ENCODE assay signal across 19 cellular contexts in the genomic region with DNA sequence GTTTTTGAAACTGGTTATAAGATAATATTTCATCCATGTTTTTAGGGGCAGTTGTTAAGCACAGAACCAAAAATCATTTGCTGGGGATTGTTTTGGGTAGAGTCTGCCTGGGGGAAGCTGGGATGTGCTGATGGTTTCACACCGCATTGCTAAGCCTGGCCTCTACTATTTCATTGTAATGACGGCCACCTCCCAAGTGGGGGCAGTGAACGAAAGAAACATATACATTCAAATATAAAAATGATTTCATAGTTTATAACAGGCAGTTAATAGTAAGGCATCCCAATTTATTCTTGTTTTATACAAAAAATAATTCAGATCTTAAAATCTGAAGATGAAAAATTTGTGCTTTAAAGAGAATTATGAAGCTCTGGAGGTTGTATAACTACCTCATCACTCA.
A peak's percentile ranks its signal among the peaks of the same experiment; 100 is the strongest.
DNase-seq lines count a peak whose midpoint lies in the region; ATAC-seq and TF ChIP-seq lines count a peak whose summit lies in the region.
"Had no signal": no experiment of that assay in that cellular context is flagged by ENCODE, and none has a peak within 500 bp of the region (broad histone marks: within the 10 kb centered on the region; RNA-seq: fewer than 3 reads in every experiment).

No MANE protein-coding gene starts in this region.

- intact Hi-C loops in heart right ventricle (cut with DNase I) = no loop called here

- no peaks in the 10 kb centered on the region for H3K36me3 ChIP-seq in OCI-LY3 (replicated peaks; ENCODE audit: low read depth, low read length)
- no peaks in the 10 kb centered on the region for H3K36me3 ChIP-seq in heart right ventricle
- H3K36me3 ChIP-seq: stomach had no signal

- H3K27ac ChIP-seq in AG04450 (ENCODE audit: low read depth, low read length) (no peak overlapping the region), OCI-LY3 (ENCODE audit: low read length) (no peak overlapping the region), heart right ventricle (no peak overlapping the region)
- H3K27ac ChIP-seq: body of pancreas, stomach had no signal

- H3K79me2 ChIP-seq in OCI-LY3 (ENCODE audit: low read length) = no peaks in the 10 kb centered on the region

- H3K4me3 ChIP-seq in AG04450 (ENCODE audit: low read depth, low read length) (no peak overlapping the region), OCI-LY3 (ENCODE audit: low read length) (no peak overlapping the region), heart right ventricle (no peak overlapping the region)
- H3K4me3 ChIP-seq: body of pancreas, stomach had no signal

- CTCF ChIA-PET in AG04450 (lab: Charles Lee) = interaction anchor here (0.6 to 1.9 kb wide), 2 partner anchors 243 to 1909 kb away, joined by 5 to 6 read pairs; no protein-coding TSS in a partner anchor

- H3K9me3 ChIP-seq in AG04450 (ENCODE audit: control insufficient read depth, insufficient read depth, low read length) (no peaks in the 10 kb centered on the region), OCI-LY3 (ENCODE audit: insufficient read depth, low read length) (no peaks in the 10 kb centered on the region), heart right ventricle (no peaks in the 10 kb centered on the region)
- H3K9me3 ChIP-seq: body of pancreas, stomach had no signal

- DNase-seq in AG04450 (ENCODE audit: low read depth, low spot score) (no peak), hepatic stellate cell (ENCODE audit: low spot score) (peak; percentile 1), NCI-H524 treated with DMSO at 0.1 percent for 48 hours (lab: John Stamatoyannopoulos, UW) (no peak), heart right ventricle (no peak), NCI-H748 treated with DMSO at 0.1 percent for 48 hours (lab: John Stamatoyannopoulos, UW) (no peak)
- DNase-seq: activated CD4-positive, alpha-beta T cell treated with anti-CD3 and anti-CD28 coated beads for 36 hours; activated naive CD4-positive, alpha-beta T cell treated with anti-CD3 and anti-CD28 coated beads for 36 hours; body of pancreas; islet precursor cell; NCI-H1417 treated with DMSO at 0.1 percent for 48 hours; NCI-H2227 treated with DMSO at 0.1 percent for 48 hours; nephron progenitor cell; retina; SHP77 treated with DMSO at 0.1 percent for 48 hours; stomach; T1000 had no signal

- TF ChIP-seq CTCF in AG04450 (IDR thresholded peaks at IDR 0.05; ENCODE audit: low read depth, low read length) = peak; percentile 14; the same call in 1 of the 2 replicates
- peak; percentile 5; the same call in 1 of the 2 replicates for TF ChIP-seq CTCF in OCI-LY3 (IDR thresholded peaks at IDR 0.05; ENCODE audit: low read depth, low read length)
- TF ChIP-seq CTCF in heart right ventricle (IDR thresholded peaks at IDR 0.05) = no peak

- no peaks in the 10 kb centered on the region for H4K20me1 ChIP-seq in OCI-LY3 (ENCODE audit: insufficient read depth, low read length)

- no peaks in the 10 kb centered on the region for H3K27me3 ChIP-seq in AG04450 (ENCODE audit: control insufficient read depth, insufficient read depth, low read length)
- H3K27me3 ChIP-seq in OCI-LY3 (ENCODE audit: low read depth, low read length) = no peaks in the 10 kb centered on the region
- H3K27me3 ChIP-seq in heart right ventricle = no peaks in the 10 kb centered on the region
- H3K27me3 ChIP-seq: body of pancreas, stomach had no signal

- 30 to 40% methylated on average over 3 of the region's 3 CpGs for WGBS in heart right ventricle, 2 donors

- POLR2A ChIA-PET in AG04450 (lab: Yijun Ruan, JAX) = no interaction called here

- H3K9ac ChIP-seq in OCI-LY3 (ENCODE audit: low read length) = no peak overlapping the region

- ATAC-seq in GM18868 (IDR thresholded peaks at IDR 0.05; ENCODE audit: unreplicated experiment) (peak; percentile 17), heart right ventricle (no peak), HG02571 (IDR thresholded peaks at IDR 0.05; ENCODE audit: unreplicated experiment) (no peak)
- ATAC-seq: activated CD4-positive, alpha-beta T cell treated with anti-CD3 and anti-CD28 coated beads for 36 hours; body of pancreas had no signal

- H2AFZ ChIP-seq in OCI-LY3 (ENCODE audit: low read depth, low read length) = no peak overlapping the region

- H3K4me1 ChIP-seq in OCI-LY3 (ENCODE audit: low read length) = 0 out of 2 replicates have a peak, but pooled peaks cover 5% of the 10 kb centered on the region
- no peaks in the 10 kb centered on the region for H3K4me1 ChIP-seq in heart right ventricle
- H3K4me1 ChIP-seq: body of pancreas, stomach had no signal

- H3K4me2 ChIP-seq in OCI-LY3 (ENCODE audit: low read length) = no peak overlapping the region

Comparison
In these comparisons a context has a peak if more than half of its experiments do, and no peak if none do; other contexts are left out.
1. CTCF ChIP-seq: peak in AG04450 (single experiment) and OCI-LY3 (single experiment); none in heart right ventricle (0 of 9).